ENCODE assay signal across 1 cellular context in the genomic region with DNA sequence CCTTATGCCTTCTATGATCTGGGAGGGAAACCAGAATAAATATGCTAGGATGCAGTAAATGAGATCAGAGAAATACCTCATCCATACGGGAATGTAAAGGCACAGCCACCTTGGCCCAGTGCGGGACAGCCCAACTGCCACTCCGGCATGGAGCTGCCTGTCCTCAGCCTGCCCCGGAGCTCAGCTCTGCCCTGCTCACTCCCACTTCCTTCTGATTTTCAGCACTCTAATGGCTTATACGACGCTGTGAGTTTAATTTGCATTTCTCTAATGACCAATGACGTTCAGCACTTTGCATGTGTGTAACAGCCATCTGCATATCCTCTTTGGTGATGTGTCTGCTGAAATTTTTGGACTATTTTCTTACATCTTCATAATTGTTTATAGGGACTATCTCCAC.
TF ChIP-seq lines count a peak whose summit lies in the region.

No MANE protein-coding gene starts in this region.

TF ChIP-seq in H1, 55 proteins besides CTCF, POLR2A, EP300 and RAD21:
- TF ChIP-seq KDM4A (IDR thresholded peaks at IDR 0.05; ENCODE audit: low read depth, low read length, severe bottlenecking) = no peak
- peak; percentile 35; the same call in 1 of the 2 replicates for TF ChIP-seq TBP (IDR thresholded peaks at IDR 0.05; ENCODE audit: low read depth, low read length)
